ENCODE assay signal across 7 cellular contexts in genomic region chr4:104967034-104967401, GRCh38.
DNase-seq lines count a peak whose midpoint lies in the region; ATAC-seq and TF ChIP-seq lines count a peak whose summit lies in the region.

No MANE protein-coding gene starts in this region.

- H3K9me3 ChIP-seq in PC-9 (ENCODE audit: insufficient read depth, low read depth) (no peaks in the 10 kb centered on the region), mucosa of descending colon (no peaks in the 10 kb centered on the region), tibial nerve (no peaks in the 10 kb centered on the region)

- peaks cover 25% of the 10 kb centered on the region for H3K4me1 ChIP-seq in PC-9 (replicated peaks; ENCODE audit: insufficient read depth)
- H3K4me1 ChIP-seq in mucosa of descending colon (ENCODE audit: low read depth): peaks cover 5% of the 10 kb centered on the region
- H3K4me1 ChIP-seq in tibial nerve: peaks cover 0 to 5% (median 0%) of the 10 kb centered on the region in 4 donors

- H3K4me3 ChIP-seq in PC-9 (no peak overlapping the region; the same call in 1 of the 2 replicates), mucosa of descending colon (no peak overlapping the region), tibial nerve (no peak overlapping the region)

- peak; percentile 44 to 67 for DNase-seq in PC-9
- DNase-seq in mucosa of descending colon: peak; percentile 42 to 78 (median 52)
- no peak for DNase-seq in tibial nerve (ENCODE audit: low spot score in 2 of 2)
- no peak for DNase-seq in KG1 (lab: John Stamatoyannopoulos, UW)
- no peak for DNase-seq in posterior vena cava (ENCODE audit: low spot score)

- CTCF ChIA-PET in PC-9 (lab: Charles Lee): no interaction called here

- H3K27me3 ChIP-seq in PC-9 (ENCODE audit: insufficient read depth, low read depth): no peaks in the 10 kb centered on the region
- no peaks in the 10 kb centered on the region for H3K27me3 ChIP-seq in tibial nerve

- H3F3A ChIP-seq in PC-9 (ENCODE audit: insufficient read depth, low read depth): no peaks in the 10 kb centered on the region; the same call in 1 of the 2 replicates

- intact Hi-C loops in PC-9 (cut with micrococcal nuclease; ENCODE audit: unreplicated experiment) (loop anchor here (2.0 to 10.0 kb wide), 3 partner anchors 92 to 175 kb away; no protein-coding TSS in a partner anchor), mucosa of descending colon (cut with DNase I, micrococcal nuclease) (no loop called here), posterior vena cava (cut with DNase I) (no loop called here)

- peak overlapping the region; percentile 61 for H3K4me2 ChIP-seq in PC-9

- H3K79me2 ChIP-seq in PC-9 (ENCODE audit: low read depth): no peaks in the 10 kb centered on the region

- 49 to 53% methylated on average over 3 of the region's 3 CpGs for WGBS in tibial nerve, 2 donors

- H3K27ac ChIP-seq in PC-9: peak overlapping the region; percentile 79
- peak overlapping the region in 1 of 4 donors; percentile 39 for H3K27ac ChIP-seq in tibial nerve

- peak overlapping the region; percentile 70 for H2AFZ ChIP-seq in PC-9

- POLR2A ChIA-PET in PC-9 (lab: Charles Lee; ENCODE audit: unreplicated experiment): no interaction called here

- no peak for TF ChIP-seq CTCF in PC-9 (conservative IDR thresholded peaks at IDR 0.05)
- no peak for TF ChIP-seq CTCF in mucosa of descending colon (IDR thresholded peaks at IDR 0.05)
- no peak for TF ChIP-seq CTCF in tibial nerve (IDR thresholded peaks at IDR 0.05)

- no peaks in the 10 kb centered on the region for H3K9me2 ChIP-seq in PC-9 (ENCODE audit: insufficient read depth)

- H4K20me1 ChIP-seq in PC-9 (ENCODE audit: insufficient read depth): no peaks in the 10 kb centered on the region

- no peak for TF ChIP-seq POLR2A in tibial nerve (IDR thresholded peaks at IDR 0.05)

- H3K36me3 ChIP-seq in PC-9 (ENCODE audit: low read depth) (no peaks in the 10 kb centered on the region), mucosa of descending colon (ENCODE audit: low read depth) (no peaks in the 10 kb centered on the region), tibial nerve (no peaks in the 10 kb centered on the region)

- no peak for TF ChIP-seq EP300 in tibial nerve (IDR thresholded peaks at IDR 0.05)

- ATAC-seq in GM19372 (IDR thresholded peaks at IDR 0.05; ENCODE audit: low read depth, unreplicated experiment) (peak; percentile 15), HG03039 (IDR thresholded peaks at IDR 0.05; ENCODE audit: unreplicated experiment) (peak; percentile 21), mucosa of descending colon (peak; percentile 91)

- BruUV-seq in PC-9 (replicated peaks; lab: Mats Ljungman, UMichigan): no TSS peak

Comparison
In these comparisons a context has a peak if more than half of its experiments do, and no peak if none do; other contexts are left out.
1. ATAC-seq: peak in every context shown above with its lines; median percentile 91 in mucosa of descending colon; 21 in HG03039; 15 in GM19372.
2. DNase-seq: peak in PC-9 (2 of 2) and mucosa of descending colon (3 of 3); none in tibial nerve (0 of 2), KG1 (single experiment) and posterior vena cava (single experiment).